Comparison of ENCODE assay signal across 8 cellular contexts in genomic region chr9:121743441-121744001, GRCh38.
A peak's percentile ranks its signal among the peaks of the same experiment; 100 is the strongest.
DNase-seq lines count a peak whose midpoint lies in the region; ATAC-seq and TF ChIP-seq lines count a peak whose summit lies in the region.

No MANE protein-coding gene starts in this region.

- H3K4me3 ChIP-seq in Peyer's patch: peak overlapping the region in 3 of 4 donors; percentile 25 to 65 (median 59)
- H3K4me3 ChIP-seq in esophagus squamous epithelium: peak overlapping the region; percentile 10 to 60 (median 40)
- peak overlapping the region; percentile 34 to 69 for H3K4me3 ChIP-seq in muscle layer of colon (ENCODE audit: low read depth in 1 of 2, low read length in 2 of 2)

- H3K4me1 ChIP-seq in Peyer's patch (peaks cover 0 to 84% (median 7%) of the 10 kb centered on the region in 4 donors), esophagus squamous epithelium (peaks cover 41 to 99% (median 61%) of the 10 kb centered on the region in 3 donors), muscle layer of colon (ENCODE audit: insufficient read depth, low read length) (peaks cover 78% of the 10 kb centered on the region)

- H3K9me3 ChIP-seq in Peyer's patch: no peaks in the 10 kb centered on the region
- H3K9me3 ChIP-seq in esophagus squamous epithelium: no peaks in the 10 kb centered on the region
- no peaks in the 10 kb centered on the region for H3K9me3 ChIP-seq in muscle layer of colon (ENCODE audit: low read length)

- TF ChIP-seq CTCF in Peyer's patch (IDR thresholded peaks at IDR 0.05) (peak in 3 of 6 experiments; percentile 57 to 61 (median 59)), esophagus squamous epithelium (IDR thresholded peaks at IDR 0.05) (peak in 4 of 6 experiments; percentile 10 to 33 (median 22))

- DNase-seq in G401 (ENCODE audit: low spot score): peak; percentile 93
- peak; percentile 23 to 87 (median 84) for DNase-seq in Peyer's patch
- no peak for DNase-seq in esophagus squamous epithelium (lab: John Stamatoyannopoulos, UW)
- no peak for DNase-seq in NOMO-1 treated with dmso at 0.1 percent for 144 hours (lab: John Stamatoyannopoulos, UW; ENCODE audit: unreplicated experiment)
- no peak for DNase-seq in amniotic stem cell (lab: John Stamatoyannopoulos, UW)
- DNase-seq in activated CD4-positive, alpha-beta T cell treated with anti-CD3 and anti-CD28 coated beads, Interleukin-2, amount 50 U/mL, for 4 hours: no peak

- TF ChIP-seq POLR2A in Peyer's patch (IDR thresholded peaks at IDR 0.05) (peak; percentile 38 to 40), esophagus squamous epithelium (IDR thresholded peaks at IDR 0.05) (peak in 1 of 4 donors; percentile 47)

- H3K27me3 ChIP-seq in Peyer's patch (no peaks in the 10 kb centered on the region), esophagus squamous epithelium (no peaks in the 10 kb centered on the region), muscle layer of colon (ENCODE audit: control insufficient read depth in 1 of 2, insufficient read depth in 2 of 2, low read length in 2 of 2) (no peaks in the 10 kb centered on the region)

- intact Hi-C loops in esophagus squamous epithelium (cut with DNase I): no loop called here

- H3K36me3 ChIP-seq in Peyer's patch: no peaks in the 10 kb centered on the region
- H3K36me3 ChIP-seq in esophagus squamous epithelium: peaks cover 0 to 6% (median 0%) of the 10 kb centered on the region in 3 donors
- H3K36me3 ChIP-seq in muscle layer of colon (ENCODE audit: insufficient read depth, low read length): no peaks in the 10 kb centered on the region

- peak overlapping the region; percentile 62 to 93 (median 85) for H3K27ac ChIP-seq in Peyer's patch
- H3K27ac ChIP-seq in esophagus squamous epithelium: peak overlapping the region; percentile 74 to 89 (median 88)
- H3K27ac ChIP-seq in muscle layer of colon (ENCODE audit: low read depth, low read length): peak overlapping the region; percentile 70

- no peak for ATAC-seq in HG03354 (IDR thresholded peaks at IDR 0.05; ENCODE audit: poor library complexity, severe bottlenecking, unreplicated experiment)

- in situ Hi-C loops in G401 (cut with HindIII; ENCODE audit: low sequenced_read_pairs): no loop called here

- WGBS in esophagus squamous epithelium, 2 donors: 18 to 49% methylated on average over 14 to 15 of the region's 15 CpGs

- peak overlapping the region; percentile 59 for H3K9ac ChIP-seq in muscle layer of colon (ENCODE audit: low read length)

Comparison
In these comparisons a context has a peak if more than half of its experiments do, and no peak if none do; other contexts are left out.
1. DNase-seq: peak in G401 (single experiment) and Peyer's patch (3 of 3); none in esophagus squamous epithelium (single experiment), NOMO-1 treated with dmso at 0.1 percent for 144 hours (single experiment), amniotic stem cell (single experiment) and activated CD4-positive, alpha-beta T cell treated with anti-CD3 and anti-CD28 coated beads, Interleukin-2, amount 50 U/mL, for 4 hours (0 of 2).
2. Peak in every context shown above with its lines, with median percentiles within 50 percentile points of each other: H3K27ac ChIP-seq and H3K4me3 ChIP-seq.